9 cellular contexts compared by ENCODE assay signal in genomic region chr20:2402271-2402980, GRCh38. TPM values are rescaled to one million over a fixed set of nuclear protein-coding genes. Genes with fewer than 3 reads are reported as not detected.
A peak's percentile ranks its signal among the peaks of the same experiment; 100 is the strongest.
DNase-seq lines count a peak whose midpoint lies in the region; ATAC-seq and TF ChIP-seq lines count a peak whose summit lies in the region.
"Had no signal": no experiment of that assay in that cellular context is flagged by ENCODE, and none has a peak within 500 bp of the region (broad histone marks: within the 10 kb centered on the region; RNA-seq: fewer than 3 reads in every experiment).

No MANE protein-coding gene starts in this region.

- no peaks in the 10 kb centered on the region for H3F3A ChIP-seq in neural cell (ENCODE audit: insufficient read depth, low read length, poor library complexity, severe bottlenecking)

- H2AFZ ChIP-seq in neural cell (ENCODE audit: low read depth, low read length): no peak overlapping the region

- peak; percentile 37 for TF ChIP-seq CTCF in neural cell (IDR thresholded peaks at IDR 0.05; ENCODE audit: poor library complexity, severe bottlenecking)

- CTCF ChIA-PET in activated CD8-positive, alpha-beta T cell treated with anti-CD3 and anti-CD28 coated beads, Interleukin-2, amount 10 ng/mL, durations not matched to agents 7 days and 5 days (lab: Charles Lee): interaction anchor here (0.7 to 3.3 kb wide), 2 partner anchors 10 to 15 kb away, joined by 3 to 12 read pairs; no protein-coding TSS in a partner anchor

- H3K79me2 ChIP-seq in neural cell (replicated peaks; ENCODE audit: insufficient read depth, low read length): no peaks in the 10 kb centered on the region

- no peaks in the 10 kb centered on the region for H3K4me1 Mint-ChIP-seq in activated CD8-positive, alpha-beta T cell treated with anti-CD3 and anti-CD28 coated beads, Interleukin-2, amount 10 ng/mL, durations not matched to agents 7 days and 5 days (ENCODE audit: low read depth)
- H3K4me1 Mint-ChIP-seq in activated T-cell treated with anti-CD3 and anti-CD28 coated beads, Interleukin-2, amount 50 U/mL, for 24 hours (ENCODE audit: low read depth): no peaks in the 10 kb centered on the region

- no peaks in the 10 kb centered on the region for H4K20me1 ChIP-seq in neural cell (ENCODE audit: insufficient read depth)

- H3K9me3 ChIP-seq in neural cell (ENCODE audit: low read length): no peaks in the 10 kb centered on the region

- no peaks in the 10 kb centered on the region for H3K27me3 Mint-ChIP-seq in activated CD8-positive, alpha-beta T cell treated with anti-CD3 and anti-CD28 coated beads, Interleukin-2, amount 10 ng/mL, durations not matched to agents 7 days and 5 days (ENCODE audit: low read depth)
- peaks cover 15% of the 10 kb centered on the region for H3K27me3 Mint-ChIP-seq in activated T-cell treated with anti-CD3 and anti-CD28 coated beads, Interleukin-2, amount 50 U/mL, for 24 hours

- H3K36me3 ChIP-seq in neural cell (ENCODE audit: insufficient read depth, low read length): no peaks in the 10 kb centered on the region

- TF ChIP-seq RAD21 in neural cell (conservative IDR thresholded peaks at IDR 0.05): no peak

- no peaks in the 10 kb centered on the region for H3K36me3 Mint-ChIP-seq in activated CD8-positive, alpha-beta T cell treated with anti-CD3 and anti-CD28 coated beads, Interleukin-2, amount 10 ng/mL, durations not matched to agents 7 days and 5 days (ENCODE audit: low read depth)
- no peaks in the 10 kb centered on the region for H3K36me3 Mint-ChIP-seq in activated T-cell treated with anti-CD3 and anti-CD28 coated beads, Interleukin-2, amount 50 U/mL, for 24 hours (ENCODE audit: low read depth)

- POLR2A ChIA-PET in activated CD8-positive, alpha-beta T cell treated with anti-CD3 and anti-CD28 coated beads, Interleukin-2, amount 10 ng/mL, durations not matched to agents 7 days and 5 days (lab: Charles Lee): no interaction called here

- no peak for ATAC-seq in GM19452 (IDR thresholded peaks at IDR 0.05; ENCODE audit: unreplicated experiment)
- ATAC-seq in activated CD8-positive, alpha-beta T cell treated with anti-CD3 and anti-CD28 coated beads, Interleukin-2, amount 10 ng/mL, durations not matched to agents 7 days and 5 days: no peak

- no peaks in the 10 kb centered on the region for H3K9me2 ChIP-seq in neural cell (ENCODE audit: insufficient read depth, low read length)

- H3K4me3 ChIP-seq in neural cell (ENCODE audit: low read length): no peak overlapping the region

- H3K4me3 Mint-ChIP-seq in activated CD8-positive, alpha-beta T cell treated with anti-CD3 and anti-CD28 coated beads, Interleukin-2, amount 10 ng/mL, durations not matched to agents 7 days and 5 days: no peak overlapping the region
- no peak overlapping the region for H3K4me3 Mint-ChIP-seq in activated T-cell treated with anti-CD3 and anti-CD28 coated beads, Interleukin-2, amount 50 U/mL, for 24 hours

- H3K27ac ChIP-seq in neural cell (ENCODE audit: low read length): no peak overlapping the region

- no peak overlapping the region for H3K9ac ChIP-seq in neural cell (ENCODE audit: low read length)

- DNase-seq in G401 (ENCODE audit: low spot score) (peak; percentile 1), LoVo (ENCODE audit: low spot score) (peak; percentile 6), T47D (ENCODE audit: low read depth in 1 of 2, low spot score in 1 of 2) (peak; percentile 30 to 67), iPS-NIHi7 (ENCODE audit: extremely low spot score) (no peak)
- no peak for DNase-seq in activated CD8-positive, alpha-beta T cell treated with anti-CD3 and anti-CD28 coated beads, Interleukin-2, amount 10 ng/mL, durations not matched to agents 7 days and 5 days
- DNase-seq in activated T-cell treated with anti-CD3 and anti-CD28 coated beads, Interleukin-2, amount 50 U/mL, for 24 hours: no peak

- H3K9me3 Mint-ChIP-seq in activated CD8-positive, alpha-beta T cell treated with anti-CD3 and anti-CD28 coated beads, Interleukin-2, amount 10 ng/mL, durations not matched to agents 7 days and 5 days (ENCODE audit: insufficient read depth): no peaks in the 10 kb centered on the region
- H3K9me3 Mint-ChIP-seq in activated T-cell treated with anti-CD3 and anti-CD28 coated beads, Interleukin-2, amount 50 U/mL, for 24 hours: no peaks in the 10 kb centered on the region

- in situ Hi-C loops in G401 (cut with HindIII; ENCODE audit: low sequenced_read_pairs): no loop called here
- in situ Hi-C loops in T47D (cut with HindIII; ENCODE audit: low pct_unique_long_range_greater_than_20kb, low sequenced_read_pairs): no loop called here

- TF ChIP-seq EP300 in neural cell (conservative IDR thresholded peaks at IDR 0.05; ENCODE audit: poor library complexity, severe bottlenecking): no peak

- H3K4me2 ChIP-seq in neural cell (ENCODE audit: low read length): no peak overlapping the region

- H3K27ac Mint-ChIP-seq in activated CD8-positive, alpha-beta T cell treated with anti-CD3 and anti-CD28 coated beads, Interleukin-2, amount 10 ng/mL, durations not matched to agents 7 days and 5 days: no peak overlapping the region
- no peak overlapping the region for H3K27ac Mint-ChIP-seq in activated T-cell treated with anti-CD3 and anti-CD28 coated beads, Interleukin-2, amount 50 U/mL, for 24 hours

- no peaks in the 10 kb centered on the region for H3K27me3 ChIP-seq in neural cell (ENCODE audit: insufficient read depth, low read depth, low read length)

TF ChIP-seq in neural cell, 6 proteins besides CTCF, POLR2A, EP300 and RAD21:
- no peak for TF ChIP-seq POLR2AphosphoS5 (IDR thresholded peaks at IDR 0.05)
- TF ChIP-seq SMC3 (conservative IDR thresholded peaks at IDR 0.05; ENCODE audit: poor library complexity): peak; percentile 49
TF ChIP-seq in neural cell: peak in this region for 1.

RNA-seq across cellular contexts. Expression of gene TGM6, which starts 21.7 kb away (rescaled TPM):
- not detected in 2 replicates for total RNA-seq in G401 (2014; rRNA removed; shearing (Covaris generic))
- not detected in 2 replicates for polyA plus RNA-seq in neural cell
- polyA minus RNA-seq in neural cell: not detected in 2 replicates
- not detected for total RNA-seq in activated CD8-positive, alpha-beta T cell treated with anti-CD3 and anti-CD28 coated beads, Interleukin-2, amount 10 ng/mL, durations not matched to agents 7 days and 5 days
- polyA plus RNA-seq: adipose tissue had no signal

Comparison
In these comparisons a context has a peak if more than half of its experiments do, and no peak if none do; other contexts are left out.
1. DNase-seq: peak in G401 (single experiment), LoVo (single experiment) and T47D (2 of 2); none in iPS-NIHi7 (single experiment), activated CD8-positive, alpha-beta T cell treated with anti-CD3 and anti-CD28 coated beads, Interleukin-2, amount 10 ng/mL, durations not matched to agents 7 days and 5 days (single experiment) and activated T-cell treated with anti-CD3 and anti-CD28 coated beads, Interleukin-2, amount 50 U/mL, for 24 hours (single experiment).